ENCODE assay signal across 8 cellular contexts in genomic region chr11:5808500-5809121, GRCh38. TPM values are rescaled to one million over a fixed set of nuclear protein-coding genes. Genes with fewer than 3 reads are reported as not detected.
DNase-seq lines count a peak whose midpoint lies in the region; ATAC-seq, FAIRE-seq and TF ChIP-seq lines count a peak whose summit lies in the region.

OR52N2 (plus strand) TSS chr11:5808924; CDS start chr11:5820336, 11,412 bp downstream.

- TF ChIP-seq CTCF in RWPE2 (IDR thresholded peaks at IDR 0.05; ENCODE audit: poor library complexity, severe bottlenecking) (peak; percentile 78), pancreas (IDR thresholded peaks at IDR 0.05) (peak; percentile 50 to 72 (median 62)), tibial artery (IDR thresholded peaks at IDR 0.05) (peak; percentile 77 to 79)

- H3K27me3 ChIP-seq in RWPE2 (ENCODE audit: insufficient read depth, poor library complexity, severe bottlenecking) (peaks cover 17% of the 10 kb centered on the region), pancreas (no peaks in the 10 kb centered on the region), tibial artery (peaks cover 0 to 6% of the 10 kb centered on the region in 2 donors)

- peak within 1 kb of the TSS; percentile 67 for H3K27ac Mint-ChIP-seq in activated naive CD4-positive, alpha-beta T cell treated with anti-CD3 and anti-CD28 coated beads for 36 hours

- no peak within 1 kb of the TSS for H3K27ac ChIP-seq in RWPE2 (ENCODE audit: poor library complexity, severe bottlenecking)
- peak within 1 kb of the TSS in 2 of 4 donors; percentile 13 to 18 for H3K27ac ChIP-seq in pancreas
- H3K27ac ChIP-seq in tibial artery = no peak within 1 kb of the TSS

- CTCF ChIA-PET in activated naive CD4-positive, alpha-beta T cell treated with anti-CD3 and anti-CD28 coated beads for 36 hours (lab: Charles Lee) = interaction anchor here (0.9 to 3.3 kb wide), 5 partner anchors 15 to 207 kb away, joined by 3 to 7 read pairs (median 4); partner anchors contain the start of gene TRIM5

- H3K9me3 ChIP-seq in RWPE2 (ENCODE audit: severe bottlenecking) (no peaks in the 10 kb centered on the region), pancreas (no peaks in the 10 kb centered on the region), tibial artery (no peaks in the 10 kb centered on the region)

- H3K36me3 ChIP-seq in RWPE2 (ENCODE audit: low read depth) = no peaks in the 10 kb centered on the region
- no peaks in the 10 kb centered on the region for H3K36me3 ChIP-seq in pancreas
- H3K36me3 ChIP-seq in tibial artery = no peaks in the 10 kb centered on the region

- peaks cover 3% of the 10 kb centered on the region for H3K36me3 Mint-ChIP-seq in activated naive CD4-positive, alpha-beta T cell treated with anti-CD3 and anti-CD28 coated beads for 36 hours (ENCODE audit: low read depth)

- ATAC-seq in GM21381 (IDR thresholded peaks at IDR 0.05; ENCODE audit: unreplicated experiment) (peak; percentile 94), RWPE2 (ENCODE audit: low read depth) (peak; percentile 88), pancreas (peak; percentile 92 to 99 (median 98))

- no peak for FAIRE-seq in pancreas (lab: Jason Lieb, UNC)

- peaks cover 8% of the 10 kb centered on the region for H3K4me1 Mint-ChIP-seq in activated naive CD4-positive, alpha-beta T cell treated with anti-CD3 and anti-CD28 coated beads for 36 hours (ENCODE audit: low read depth)

- intact Hi-C loops in activated naive CD4-positive, alpha-beta T cell treated with anti-CD3 and anti-CD28 coated beads for 36 hours (cut with micrococcal nuclease) = loop anchor here (1.0 to 10.0 kb wide), 10 partner anchors 83 to 1621 kb away; partner anchors contain the start of genes OR51D1, OR51M1, TRIM34 and TRIM68
- intact Hi-C loops in head of caudate nucleus (cut with DNase I) (no loop called here), pancreas (cut with DNase I) (loop anchor here in 2 of 3 donors (5.0 to 10.0 kb wide), 2 partner anchors 336 to 684 kb away; no protein-coding TSS in a partner anchor), tibial artery (cut with DNase I; ENCODE audit: low total_unique reads) (loop anchor here (10.0 kb wide), 1 partner anchor 334 kb away; no protein-coding TSS in a partner anchor)

- peak; percentile 31 for DNase-seq in DMS153 treated with DMSO at 0.1 percent for 48 hours (lab: John Stamatoyannopoulos, UW; ENCODE audit: unreplicated experiment)
- peak; percentile 89 for DNase-seq in HT-29 (ENCODE audit: low spot score)
- DNase-seq in RWPE2 (ENCODE audit: low spot score) = no peak
- DNase-seq in activated naive CD4-positive, alpha-beta T cell treated with anti-CD3 and anti-CD28 coated beads for 36 hours = peak; percentile 86
- DNase-seq in head of caudate nucleus = peak; percentile 12 to 88 (median 71)
- DNase-seq in pancreas = peak in 5 of 6 donors; percentile 39 to 79 (median 71)
- peak; percentile 72 to 82 for DNase-seq in tibial artery

- H3K4me3 ChIP-seq in RWPE2 (ENCODE audit: severe bottlenecking) = peak within 1 kb of the TSS; percentile 26
- peak within 1 kb of the TSS; percentile 13 to 63 (median 26) for H3K4me3 ChIP-seq in pancreas
- peak within 1 kb of the TSS; percentile 35 to 37 for H3K4me3 ChIP-seq in tibial artery

- peaks cover 5% of the 10 kb centered on the region for H3K27me3 Mint-ChIP-seq in activated naive CD4-positive, alpha-beta T cell treated with anti-CD3 and anti-CD28 coated beads for 36 hours (ENCODE audit: low read depth)

- WGBS in pancreas, 2 donors = 4 to 8% methylated on average over 24 of the region's 24 CpGs

- H3K9me3 Mint-ChIP-seq in activated naive CD4-positive, alpha-beta T cell treated with anti-CD3 and anti-CD28 coated beads for 36 hours = peaks cover 10% of the 10 kb centered on the region

- H3K4me3 Mint-ChIP-seq in activated naive CD4-positive, alpha-beta T cell treated with anti-CD3 and anti-CD28 coated beads for 36 hours = peak within 1 kb of the TSS; percentile 89

- H3K4me1 ChIP-seq in RWPE2 (ENCODE audit: insufficient read depth, poor library complexity, severe bottlenecking) (no peaks in the 10 kb centered on the region), pancreas (peaks cover 0 to 3% (median 0%) of the 10 kb centered on the region in 3 donors), tibial artery (peaks cover 0 to 9% (median 4%) of the 10 kb centered on the region in 4 donors)

RNA-seq across cellular contexts. Expression of gene OR52N2, which starts in this region (rescaled TPM):
- not detected in 2 replicates for total RNA-seq in HT-29 (2014; rRNA removed; shearing (Covaris generic))
- not detected for total RNA-seq in activated naive CD4-positive, alpha-beta T cell treated with anti-CD3 and anti-CD28 coated beads for 36 hours
- total RNA-seq in pancreas = under 1 TPM in 2 of 6 donors, not detected in 4; 0.19 to 0.31 TPM
- not detected for polyA plus RNA-seq in pancreas

Comparison
In these comparisons a context has a peak if more than half of its experiments do, and no peak if none do; other contexts are left out.
1. Peak in DNase-seq in HT-29; RNA of the gene not detected or under 1 TPM.
2. Peak in DNase-seq in activated naive CD4-positive, alpha-beta T cell treated with anti-CD3 and anti-CD28 coated beads for 36 hours; RNA of the gene not detected or under 1 TPM.
3. Peak in DNase-seq, ATAC-seq and H3K4me3 ChIP-seq in pancreas; RNA of the gene not detected or under 1 TPM.